Comparison of ENCODE assay signal across 20 cellular contexts in genomic region chr12:131378861-131379665, GRCh38.
DNase-seq lines count a peak whose midpoint lies in the region; ATAC-seq and TF ChIP-seq lines count a peak whose summit lies in the region.
"Had no signal": no experiment of that assay in that cellular context is flagged by ENCODE, and none has a peak within 500 bp of the region (broad histone marks: within the 10 kb centered on the region; RNA-seq: fewer than 3 reads in every experiment).

No MANE protein-coding gene starts in this region.

- no peaks in the 10 kb centered on the region for H3K9me3 Mint-ChIP-seq in activated CD8-positive, alpha-beta memory T cell treated with anti-CD3 and anti-CD28 coated beads, Interleukin-2, amount 10 ng/mL, durations not matched to agents 7 days and 5 days (ENCODE audit: low read depth)
- H3K9me3 Mint-ChIP-seq: GM23338 had no signal

- H3K4me3 Mint-ChIP-seq in activated CD8-positive, alpha-beta memory T cell treated with anti-CD3 and anti-CD28 coated beads, Interleukin-2, amount 10 ng/mL, durations not matched to agents 7 days and 5 days: no peak overlapping the region
- H3K4me3 Mint-ChIP-seq: GM23338 had no signal

- TF ChIP-seq EP300 in neural cell (conservative IDR thresholded peaks at IDR 0.05; ENCODE audit: poor library complexity, severe bottlenecking): no peak

- H3K4me3 ChIP-seq in coronary artery (no peak overlapping the region), neural cell (ENCODE audit: low read length) (peak overlapping the region; percentile 20)
- H3K4me3 ChIP-seq: GM23338, Peyer's patch had no signal

- no peaks in the 10 kb centered on the region for H4K20me1 ChIP-seq in neural cell (ENCODE audit: insufficient read depth)

- peak; percentile 30 for DNase-seq in activated CD8-positive, alpha-beta memory T cell treated with anti-CD3 and anti-CD28 coated beads, Interleukin-2, amount 10 ng/mL, durations not matched to agents 7 days and 5 days
- DNase-seq in activated CD8-positive, alpha-beta memory T cell treated with anti-CD3 and anti-CD28 coated beads, Interleukin-2, amount 50 U/mL, for 48 hours: no peak
- DNase-seq in coronary artery (ENCODE audit: low spot score) (peak; percentile 59), SKM-1 treated with dmso at 0.1 percent for 144 hours (lab: John Stamatoyannopoulos, UW; ENCODE audit: unreplicated experiment) (no peak), globus pallidus (ENCODE audit: low spot score) (no peak)
- DNase-seq: DND-41, MV-4-11, NCI-H1105 treated with DMSO at 0.1 percent for 48 hours, NCI-H2029 treated with DMSO at 0.1 percent for 48 hours, NCI-H226, NCI-H82, Peyer's patch had no signal

- peak overlapping the region; percentile 47 for H3K9ac ChIP-seq in neural cell (ENCODE audit: low read length)

- H3F3A ChIP-seq in neural cell (ENCODE audit: insufficient read depth, low read length, poor library complexity, severe bottlenecking): no peaks in the 10 kb centered on the region

- H3K9me2 ChIP-seq in neural cell (ENCODE audit: insufficient read depth, low read length): no peaks in the 10 kb centered on the region

- H3K27ac Mint-ChIP-seq in activated CD8-positive, alpha-beta memory T cell treated with anti-CD3 and anti-CD28 coated beads, Interleukin-2, amount 10 ng/mL, durations not matched to agents 7 days and 5 days: no peak overlapping the region
- H3K27ac Mint-ChIP-seq: GM23338 had no signal

- no peaks in the 10 kb centered on the region for H3K4me1 Mint-ChIP-seq in activated CD8-positive, alpha-beta memory T cell treated with anti-CD3 and anti-CD28 coated beads, Interleukin-2, amount 10 ng/mL, durations not matched to agents 7 days and 5 days

- H3K79me2 ChIP-seq in neural cell (replicated peaks; ENCODE audit: insufficient read depth, low read length): no peaks in the 10 kb centered on the region

- CTCF ChIA-PET in activated CD8-positive, alpha-beta memory T cell treated with anti-CD3 and anti-CD28 coated beads, Interleukin-2, amount 10 ng/mL, durations not matched to agents 7 days and 5 days (lab: Charles Lee): no interaction called here

- H3K9me3 ChIP-seq in neural cell (ENCODE audit: low read length): no peaks in the 10 kb centered on the region
- H3K9me3 ChIP-seq: Peyer's patch had no signal

- H3K27ac ChIP-seq in coronary artery: no peak overlapping the region
- H3K27ac ChIP-seq in neural cell (ENCODE audit: low read length): peak overlapping the region; percentile 63
- H3K27ac ChIP-seq: 22Rv1, C4-2B, Peyer's patch had no signal

- TF ChIP-seq CTCF in coronary artery (IDR thresholded peaks at IDR 0.05): no peak
- no peak for TF ChIP-seq CTCF in neural cell (IDR thresholded peaks at IDR 0.05; ENCODE audit: poor library complexity, severe bottlenecking)

- TF ChIP-seq RAD21 in neural cell (conservative IDR thresholded peaks at IDR 0.05): no peak

- ATAC-seq in activated CD8-positive, alpha-beta memory T cell treated with anti-CD3 and anti-CD28 coated beads, Interleukin-2, amount 10 ng/mL, durations not matched to agents 7 days and 5 days: no peak
- ATAC-seq in GM21528 (IDR thresholded peaks at IDR 0.05; ENCODE audit: low FRiP score, unreplicated experiment): no peak
- no peak for ATAC-seq in HG03139 (IDR thresholded peaks at IDR 0.05; ENCODE audit: unreplicated experiment)
- ATAC-seq: GM23338, HCT116, SK-N-SH treated with all-trans-retinoic acid at 6 μM for 48 hours had no signal

- H3K36me3 Mint-ChIP-seq in activated CD8-positive, alpha-beta memory T cell treated with anti-CD3 and anti-CD28 coated beads, Interleukin-2, amount 10 ng/mL, durations not matched to agents 7 days and 5 days: no peaks in the 10 kb centered on the region

- no peaks in the 10 kb centered on the region for H3K27me3 ChIP-seq in neural cell (ENCODE audit: insufficient read depth, low read depth, low read length)
- H3K27me3 ChIP-seq: Peyer's patch had no signal

- H3K36me3 ChIP-seq in neural cell (ENCODE audit: insufficient read depth, low read length): no peaks in the 10 kb centered on the region
- H3K36me3 ChIP-seq: Peyer's patch had no signal

- no peak overlapping the region for H2AFZ ChIP-seq in neural cell (ENCODE audit: low read depth, low read length)
- H2AFZ ChIP-seq: GM23338 had no signal

- H3K27me3 Mint-ChIP-seq in activated CD8-positive, alpha-beta memory T cell treated with anti-CD3 and anti-CD28 coated beads, Interleukin-2, amount 10 ng/mL, durations not matched to agents 7 days and 5 days: no peaks in the 10 kb centered on the region

- no peak overlapping the region for H3K4me2 ChIP-seq in neural cell (ENCODE audit: low read length)
- H3K4me2 ChIP-seq: GM23338 had no signal

TF ChIP-seq in neural cell, 6 proteins besides CTCF, POLR2A, EP300 and RAD21:
- TF ChIP-seq TAF1 (IDR thresholded peaks at IDR 0.05; ENCODE audit: low read depth) (no peak), REST (IDR thresholded peaks at IDR 0.05; ENCODE audit: borderline replicate concordance) (no peak), EZH2 (IDR thresholded peaks at IDR 0.05; ENCODE audit: borderline replicate concordance, insufficient read depth, low read length, poor library complexity, severe bottlenecking) (no peak), POLR2AphosphoS5 (IDR thresholded peaks at IDR 0.05) (no peak), SMC3 (conservative IDR thresholded peaks at IDR 0.05; ENCODE audit: poor library complexity) (no peak), MXI1 (conservative IDR thresholded peaks at IDR 0.05; ENCODE audit: poor library complexity, severe bottlenecking) (no peak)

Comparison
In these comparisons a context has a peak if more than half of its experiments do, and no peak if none do; other contexts are left out.
1. DNase-seq: peak in activated CD8-positive, alpha-beta memory T cell treated with anti-CD3 and anti-CD28 coated beads, Interleukin-2, amount 10 ng/mL, durations not matched to agents 7 days and 5 days (single experiment) and coronary artery (single experiment); none in activated CD8-positive, alpha-beta memory T cell treated with anti-CD3 and anti-CD28 coated beads, Interleukin-2, amount 50 U/mL, for 48 hours (single experiment), SKM-1 treated with dmso at 0.1 percent for 144 hours (single experiment) and globus pallidus (single experiment).